In genomic region chr4:26192921-26193894, GRCh38 we compare ENCODE assay signal across 10 cellular contexts.
DNase-seq lines count a peak whose midpoint lies in the region; ATAC-seq, FAIRE-seq and TF ChIP-seq lines count a peak whose summit lies in the region.
"Had no signal": no experiment of that assay in that cellular context is flagged by ENCODE, and none has a peak within 500 bp of the region (broad histone marks: within the 10 kb centered on the region; RNA-seq: fewer than 3 reads in every experiment).

No MANE protein-coding gene starts in this region.

- TF ChIP-seq CTCF in esophagus muscularis mucosa (IDR thresholded peaks at IDR 0.05) (peak in 2 of 3 experiments; percentile 7 to 9), sigmoid colon (IDR thresholded peaks at IDR 0.05) (no peak)

- H3K27me3 ChIP-seq in esophagus muscularis mucosa: no peaks in the 10 kb centered on the region
- H3K27me3 ChIP-seq in sigmoid colon: no peaks in the 10 kb centered on the region

- no peak for DNase-seq in GM12891 (ENCODE audit: insufficient read length, low spot score)
- DNase-seq in esophagus muscularis mucosa (ENCODE audit: extremely low spot score): no peak
- no peak for DNase-seq in sigmoid colon
- DNase-seq in cerebellar cortex (ENCODE audit: low spot score): no peak
- DNase-seq in SK-N-DZ (ENCODE audit: low spot score): no peak
- DNase-seq in NCI-H1436 (lab: John Stamatoyannopoulos, UW): no peak
- DNase-seq: naive B cell, NCI-H1092 treated with DMSO at 0.1 percent for 48 hours had no signal

- ATAC-seq in GM19463 (IDR thresholded peaks at IDR 0.05; ENCODE audit: unreplicated experiment): peak; percentile 40
- ATAC-seq in HG03342 (IDR thresholded peaks at IDR 0.05; ENCODE audit: unreplicated experiment): peak; percentile 36

- TF ChIP-seq POLR2A in GM12891 (IDR thresholded peaks at IDR 0.05; ENCODE audit: low read depth, low read length) (no peak), esophagus muscularis mucosa (IDR thresholded peaks at IDR 0.05; ENCODE audit: low read depth) (no peak), sigmoid colon (IDR thresholded peaks at IDR 0.05) (no peak)

- H3K27ac ChIP-seq in esophagus muscularis mucosa (replicated peaks in 1 of 4) (no peak overlapping the region), sigmoid colon (peak overlapping the region in 1 of 4 donors; percentile 1)

- H3K4me1 ChIP-seq in esophagus muscularis mucosa (peaks cover 0 to 10% (median 2%) of the 10 kb centered on the region in 4 donors), sigmoid colon (no peaks in the 10 kb centered on the region)

- peak; percentile 86 for FAIRE-seq in GM12891 (lab: Jason Lieb, UNC)

- TF ChIP-seq EP300 in esophagus muscularis mucosa (IDR thresholded peaks at IDR 0.05) (no peak), sigmoid colon (IDR thresholded peaks at IDR 0.05) (no peak)

- intact Hi-C loops in esophagus muscularis mucosa (cut with DNase I) (no loop called here), sigmoid colon (cut with DNase I) (no loop called here)

- 53% methylated on average over 8 of the region's 8 CpGs for WGBS in esophagus muscularis mucosa
- WGBS in sigmoid colon, 2 donors: 71 to 74% methylated on average over 8 of the region's 8 CpGs

- H3K4me3 ChIP-seq in esophagus muscularis mucosa (no peak overlapping the region), sigmoid colon (no peak overlapping the region)

- H3K36me3 ChIP-seq in esophagus muscularis mucosa: no peaks in the 10 kb centered on the region
- H3K36me3 ChIP-seq in sigmoid colon: no peaks in the 10 kb centered on the region

- H3K9me3 ChIP-seq in esophagus muscularis mucosa (no peaks in the 10 kb centered on the region), sigmoid colon (no peaks in the 10 kb centered on the region)

TF ChIP-seq in GM12891, 5 proteins besides CTCF, POLR2A, EP300 and RAD21:
- TF ChIP-seq SPI1 (IDR thresholded peaks at IDR 0.05; ENCODE audit: low read depth, low read length) (no peak), POLR2AphosphoS5 (IDR thresholded peaks at IDR 0.05; ENCODE audit: low read depth, low read length) (no peak), PAX5 (IDR thresholded peaks at IDR 0.05; ENCODE audit: insufficient read depth, low read length, severe bottlenecking) (no peak), TAF1 (IDR thresholded peaks at IDR 0.05; ENCODE audit: low read depth, low read length) (no peak), POU2F2 (IDR thresholded peaks at IDR 0.05; ENCODE audit: low read depth, low read length) (no peak)

Comparison
In these comparisons a context has a peak if more than half of its experiments do, and no peak if none do; other contexts are left out.
1. CTCF ChIP-seq: peak in esophagus muscularis mucosa (2 of 3); none in sigmoid colon (0 of 4).